In genomic region chr1:205391386-205391785, GRCh38 we compare ENCODE assay signal across 20 cellular contexts. TPM values are rescaled to one million over a fixed set of nuclear protein-coding genes. Genes with fewer than 3 reads are reported as not detected.
DNase-seq lines count a peak whose midpoint lies in the region; ATAC-seq and TF ChIP-seq lines count a peak whose summit lies in the region.
"Had no signal": no experiment of that assay in that cellular context is flagged by ENCODE, and none has a peak within 500 bp of the region (broad histone marks: within the 10 kb centered on the region; RNA-seq: fewer than 3 reads in every experiment).

No MANE protein-coding gene starts in this region.

- no peak for TF ChIP-seq POLR2A in esophagus muscularis mucosa (IDR thresholded peaks at IDR 0.05; ENCODE audit: low read depth)

- H3K4me1 ChIP-seq in esophagus muscularis mucosa: no peaks in the 10 kb centered on the region
- no peaks in the 10 kb centered on the region for H3K4me1 ChIP-seq in neuronal stem cell (ENCODE audit: control insufficient read depth in 2 of 2, insufficient read depth in 1 of 2, low read depth in 1 of 2, low read length in 2 of 2)
- no peaks in the 10 kb centered on the region for H3K4me1 ChIP-seq in mesendoderm (ENCODE audit: control insufficient read depth, low read depth, low read length)
- H3K4me1 ChIP-seq in psoas muscle: no peaks in the 10 kb centered on the region
- H3K4me1 ChIP-seq: Caco-2 had no signal

- intact Hi-C loops in esophagus muscularis mucosa (cut with DNase I): no loop called here
- intact Hi-C loops in psoas muscle (cut with DNase I): no loop called here

- H3K36me3 ChIP-seq in WERI-Rb-1 (no peaks in the 10 kb centered on the region), esophagus muscularis mucosa (no peaks in the 10 kb centered on the region), neuronal stem cell (replicated peaks in 1 of 2; ENCODE audit: control insufficient read depth in 2 of 2, insufficient read depth in 2 of 2, low read length in 2 of 2) (no peaks in the 10 kb centered on the region), mesendoderm (ENCODE audit: control insufficient read depth, insufficient read depth, low read length) (no peaks in the 10 kb centered on the region), psoas muscle (ENCODE audit: insufficient read depth in 1 of 2, low read depth in 1 of 2) (no peaks in the 10 kb centered on the region)

- H3K4me3 ChIP-seq in WERI-Rb-1 (ENCODE audit: low read depth, low read length): no peak overlapping the region
- no peak overlapping the region for H3K4me3 ChIP-seq in esophagus muscularis mucosa
- H3K4me3 ChIP-seq in neuronal stem cell (ENCODE audit: low read length in 2 of 2): no peak overlapping the region
- no peak overlapping the region for H3K4me3 ChIP-seq in mesendoderm (ENCODE audit: low read length)
- H3K4me3 ChIP-seq in psoas muscle: no peak overlapping the region
- H3K4me3 ChIP-seq: GM23338 had no signal

- H3K9me3 ChIP-seq in WERI-Rb-1 (ENCODE audit: severe bottlenecking): peaks cover 3% of the 10 kb centered on the region
- H3K9me3 ChIP-seq in esophagus muscularis mucosa: no peaks in the 10 kb centered on the region
- peaks cover 0 to 2% of the 10 kb centered on the region in 2 donors for H3K9me3 ChIP-seq in neuronal stem cell (replicated peaks in 1 of 2; ENCODE audit: control insufficient read depth in 2 of 2, insufficient read depth in 1 of 2, low read depth in 1 of 2, low read length in 2 of 2)
- no peaks in the 10 kb centered on the region for H3K9me3 ChIP-seq in psoas muscle
- H3K9me3 ChIP-seq: Caco-2 had no signal

- H2BK120ac ChIP-seq in neuronal stem cell (ENCODE audit: low read depth, low read length): no peak overlapping the region
- H2BK120ac ChIP-seq in mesendoderm (ENCODE audit: low read depth, low read length): no peak overlapping the region

- H3K4me2 ChIP-seq in neuronal stem cell (ENCODE audit: insufficient read depth, low read length, poor library complexity, severe bottlenecking): no peak overlapping the region
- no peak overlapping the region for H3K4me2 ChIP-seq in mesendoderm (ENCODE audit: low read length)
- H3K4me2 ChIP-seq: GM23338 had no signal

- no peak overlapping the region for H4K8ac ChIP-seq in neuronal stem cell (ENCODE audit: low read depth, low read length)
- H4K8ac ChIP-seq in mesendoderm (ENCODE audit: low read depth, low read length): no peak overlapping the region

- TF ChIP-seq EP300 in esophagus muscularis mucosa (IDR thresholded peaks at IDR 0.05): no peak

- TF ChIP-seq CTCF in WERI-Rb-1 (IDR thresholded peaks at IDR 0.05; ENCODE audit: low read depth, low read length) (no peak), esophagus muscularis mucosa (IDR thresholded peaks at IDR 0.05) (no peak), psoas muscle (IDR thresholded peaks at IDR 0.05) (no peak)

- H3K23ac ChIP-seq in neuronal stem cell (ENCODE audit: low read depth, low read length, poor library complexity) (no peak overlapping the region), mesendoderm (ENCODE audit: low read length) (no peak overlapping the region)

- H2BK5ac ChIP-seq in neuronal stem cell (ENCODE audit: low read length): no peak overlapping the region
- no peak overlapping the region for H2BK5ac ChIP-seq in mesendoderm (ENCODE audit: low read length)

- no peak for ATAC-seq in HG03571 (IDR thresholded peaks at IDR 0.05; ENCODE audit: unreplicated experiment)
- no peak for ATAC-seq in stimulated activated naive CD8-positive, alpha-beta T cell treated with anti-CD3 and anti-CD28 coated beads, Interleukin-15, Interleukin-2, amounts not matched to agents 100 U/mL and 50 U/mL, for 24 hours
- no peak for ATAC-seq in psoas muscle
- ATAC-seq: GM23338, HCT116 had no signal

- no peak overlapping the region for H2AFZ ChIP-seq in neuronal stem cell (ENCODE audit: low read length)
- H2AFZ ChIP-seq: GM23338 had no signal

- no peaks in the 10 kb centered on the region for H3K79me1 ChIP-seq in neuronal stem cell (ENCODE audit: low read depth, low read length)
- H3K79me1 ChIP-seq in mesendoderm (ENCODE audit: low read length): no peaks in the 10 kb centered on the region

- H2BK12ac ChIP-seq in neuronal stem cell (ENCODE audit: low read length): no peak overlapping the region

- H3K56ac ChIP-seq in mesendoderm (ENCODE audit: low read length): no peak overlapping the region

- no peak overlapping the region for H3K27ac ChIP-seq in WERI-Rb-1
- no peak overlapping the region for H3K27ac ChIP-seq in esophagus muscularis mucosa (replicated peaks in 1 of 4)
- no peak overlapping the region for H3K27ac ChIP-seq in neuronal stem cell (replicated peaks; ENCODE audit: low read length)
- H3K27ac ChIP-seq in mesendoderm (ENCODE audit: low read depth, low read length): no peak overlapping the region
- H3K27ac ChIP-seq in psoas muscle: no peak overlapping the region
- H3K27ac ChIP-seq: C4-2B had no signal

- no peak overlapping the region for H2BK15ac ChIP-seq in neuronal stem cell (ENCODE audit: low read length)
- no peak overlapping the region for H2BK15ac ChIP-seq in mesendoderm (replicated peaks; ENCODE audit: low read depth)

- H3K18ac ChIP-seq in neuronal stem cell (ENCODE audit: low read length) (peak overlapping the region; percentile 72), mesendoderm (ENCODE audit: low read length) (no peak overlapping the region)

- H4K5ac ChIP-seq in mesendoderm (ENCODE audit: low read length): no peak overlapping the region

- no peak overlapping the region for H3K4ac ChIP-seq in neuronal stem cell (ENCODE audit: low read length)
- H3K4ac ChIP-seq in mesendoderm (ENCODE audit: low read depth, low read length): no peak overlapping the region

- H3K79me2 ChIP-seq in mesendoderm (ENCODE audit: control insufficient read depth, insufficient read depth, low read length): no peaks in the 10 kb centered on the region

- H3K9ac ChIP-seq in neuronal stem cell (ENCODE audit: low read depth, low read length, poor library complexity) (no peak overlapping the region), mesendoderm (ENCODE audit: low read length) (no peak overlapping the region)

- DNase-seq in LoVo (ENCODE audit: low spot score) (peak; percentile 11), WERI-Rb-1 (peak; percentile 12), esophagus muscularis mucosa (ENCODE audit: extremely low spot score) (peak; percentile 70), neuronal stem cell (ENCODE audit: low spot score) (no peak), mesendoderm (no peak), psoas muscle (no peak)
- DNase-seq in stimulated activated naive CD8-positive, alpha-beta T cell treated with anti-CD3 and anti-CD28 coated beads, Interleukin-15, Interleukin-2, amounts not matched to agents 100 U/mL and 50 U/mL, for 24 hours: no peak
- DNase-seq: ACHN; AML-193; Caco-2; CD4-positive, alpha-beta T cell; GDM1; H7; HFFc6 had no signal

- H2AK5ac ChIP-seq in neuronal stem cell (ENCODE audit: low read depth, low read length) (no peak overlapping the region), mesendoderm (ENCODE audit: low read length) (no peak overlapping the region)

- no peak overlapping the region for H4K91ac ChIP-seq in neuronal stem cell (ENCODE audit: low read depth, low read length, poor library complexity)

- no peak overlapping the region for H3K14ac ChIP-seq in neuronal stem cell (ENCODE audit: low read length)

- no peaks in the 10 kb centered on the region for H3K27me3 ChIP-seq in WERI-Rb-1 (ENCODE audit: insufficient read depth, low read depth, severe bottlenecking)
- peaks cover 0 to 25% (median 2%) of the 10 kb centered on the region in 4 donors for H3K27me3 ChIP-seq in esophagus muscularis mucosa
- H3K27me3 ChIP-seq in neuronal stem cell (ENCODE audit: control insufficient read depth in 3 of 3, insufficient read depth in 3 of 3, low read depth in 1 of 3, low read length in 3 of 3): peaks cover 0 to 10% (median 0%) of the 10 kb centered on the region in 3 experiments
- H3K27me3 ChIP-seq in mesendoderm (ENCODE audit: insufficient read depth, low read length, poor library complexity): no peaks in the 10 kb centered on the region
- H3K27me3 ChIP-seq in psoas muscle (ENCODE audit: insufficient read depth in 3 of 3, low read length in 2 of 3): peaks cover 0 to 11% (median 2%) of the 10 kb centered on the region in 3 donors

- 91% methylated on average over 6 of the region's 7 CpGs for WGBS in esophagus muscularis mucosa
- no CpG with 5 or more reads among the region's 7 CpGs for WGBS in neuronal stem cell (ENCODE audit: extremely low coverage in 2 of 2, insufficient read length in 2 of 2, insufficient replicate concordance in 1 of 2), 2 donors
- WGBS in mesendoderm (ENCODE audit: extremely low coverage, insufficient coverage, low lambda C conversion rate): no CpG with 5 or more reads among the region's 7 CpGs
- WGBS in psoas muscle, 3 donors: 82 to 94% (median 89%) methylated on average over 7 of the region's 7 CpGs

RNA-seq across cellular contexts. Expression of gene LEMD1, which starts 30.5 kb away (rescaled TPM):
- total RNA-seq in esophagus muscularis mucosa (not detected), psoas muscle (not detected)
- polyA plus RNA-seq in neuronal stem cell (2013, experiment 1 of 2): 108 TPM
- polyA plus RNA-seq in neuronal stem cell (2013, experiment 2 of 2): 112 TPM
- polyA plus RNA-seq in mesendoderm (2013, experiment 1 of 2): 4.3 TPM
- polyA plus RNA-seq in mesendoderm (2013, experiment 2 of 2): 4.4 TPM
- polyA plus RNA-seq in psoas muscle: not detected
- total RNA-seq: Caco-2; CD4-positive, alpha-beta T cell; HFFc6 had no signal
- polyA plus RNA-seq: BJ had no signal

RNA-seq across cellular contexts. Expression of gene KLHDC8A, which starts 34.7 kb away (rescaled TPM):
- 1 to 10 TPM in 2 of 4 donors, under 1 TPM in 2; 0.32 to 2.0 (median 1.2) TPM for total RNA-seq in esophagus muscularis mucosa
- 87.2 TPM for polyA plus RNA-seq in neuronal stem cell (2013, experiment 1 of 2)
- 86.1 TPM for polyA plus RNA-seq in neuronal stem cell (2013, experiment 2 of 2)
- 0.62 TPM for polyA plus RNA-seq in mesendoderm (2013, experiment 1 of 2)
- polyA plus RNA-seq in mesendoderm (2013, experiment 2 of 2): 0.56 TPM
- not detected for total RNA-seq in psoas muscle
- polyA plus RNA-seq in psoas muscle: under 1 TPM; 0.01 to 0.24 (median 0.03) TPM
- total RNA-seq: Caco-2; CD4-positive, alpha-beta T cell; HFFc6; HT-29 had no signal
- polyA plus RNA-seq: BJ had no signal

Comparison
In these comparisons a context has a peak if more than half of its experiments do, and no peak if none do; other contexts are left out.
1. DNase-seq: peak in LoVo (single experiment), WERI-Rb-1 (single experiment) and esophagus muscularis mucosa (single experiment); none in neuronal stem cell (single experiment), stimulated activated naive CD8-positive, alpha-beta T cell treated with anti-CD3 and anti-CD28 coated beads, Interleukin-15, Interleukin-2, amounts not matched to agents 100 U/mL and 50 U/mL, for 24 hours (single experiment), mesendoderm (single experiment) and psoas muscle (0 of 2).